In genomic region chr3:122982202-122983185, GRCh38 we compare ENCODE assay signal across 14 cellular contexts. TPM values are rescaled to one million over a fixed set of nuclear protein-coding genes. Genes with fewer than 3 reads are reported as not detected.
A peak's percentile ranks its signal among the peaks of the same experiment; 100 is the strongest.
DNase-seq lines count a peak whose midpoint lies in the region; ATAC-seq and TF ChIP-seq lines count a peak whose summit lies in the region.
"Had no signal": no experiment of that assay in that cellular context is flagged by ENCODE, and none has a peak within 500 bp of the region (broad histone marks: within the 10 kb centered on the region; RNA-seq: fewer than 3 reads in every experiment).

No MANE protein-coding gene starts in this region.

- H2AK5ac ChIP-seq in neuronal stem cell (ENCODE audit: low read depth, low read length): no peak overlapping the region

- no peak overlapping the region for H3K4ac ChIP-seq in neuronal stem cell (ENCODE audit: low read length)

- no peak for ATAC-seq in HG03175 (IDR thresholded peaks at IDR 0.05; ENCODE audit: unreplicated experiment)

- peaks cover 5% of the 10 kb centered on the region; the same call in 1 of the 2 replicates for H4K20me1 ChIP-seq in Karpas-422 (ENCODE audit: insufficient read depth, low read depth, low read length)

- H3K9me3 ChIP-seq in neuronal stem cell (replicated peaks in 1 of 2; ENCODE audit: control insufficient read depth in 2 of 2, insufficient read depth in 1 of 2, low read depth in 1 of 2, low read length in 2 of 2): no peaks in the 10 kb centered on the region
- no peaks in the 10 kb centered on the region for H3K9me3 ChIP-seq in Karpas-422 (ENCODE audit: low read length)
- H3K9me3 ChIP-seq: vagina had no signal

- H2AFZ ChIP-seq in neuronal stem cell (ENCODE audit: low read length): no peak overlapping the region
- H2AFZ ChIP-seq in Karpas-422 (ENCODE audit: low read length): no peak overlapping the region

- H3K23ac ChIP-seq in neuronal stem cell (ENCODE audit: low read depth, low read length, poor library complexity): no peak overlapping the region

- no peak overlapping the region for H2BK15ac ChIP-seq in neuronal stem cell (ENCODE audit: low read length)

- DNase-seq in G401 (ENCODE audit: low spot score) (peak; percentile 74), NCI-H82 (lab: John Stamatoyannopoulos, UW) (peak; percentile 77), globus pallidus (ENCODE audit: low spot score) (peak; percentile 67), neuronal stem cell (ENCODE audit: low spot score) (no peak), Karpas-422 (no peak), GM13977 (ENCODE audit: low spot score) (no peak)
- DNase-seq in stimulated activated CD8-positive, alpha-beta memory T cell treated with anti-CD3 and anti-CD28 coated beads, Interleukin-4, amount 100 ng/mL, for 48 hours: no peak
- DNase-seq: activated CD4-positive, alpha-beta T cell treated with anti-CD3 and anti-CD28 coated beads for 1 hour; DND-41; mesenchymal stem cell; NCI-H2107 had no signal

- H3K27me3 ChIP-seq in neuronal stem cell (ENCODE audit: control insufficient read depth in 3 of 3, insufficient read depth in 3 of 3, low read depth in 1 of 3, low read length in 3 of 3) (no peaks in the 10 kb centered on the region), Karpas-422 (ENCODE audit: low read length) (no peaks in the 10 kb centered on the region)
- H3K27me3 ChIP-seq: vagina had no signal

- no peaks in the 10 kb centered on the region for H3K79me2 ChIP-seq in Karpas-422 (ENCODE audit: low read length)

- H3K4me1 ChIP-seq in neuronal stem cell (ENCODE audit: control insufficient read depth in 2 of 2, insufficient read depth in 1 of 2, low read depth in 1 of 2, low read length in 2 of 2) (peaks cover 40 to 54% of the 10 kb centered on the region in 2 donors), Karpas-422 (ENCODE audit: low read length) (peaks cover 15% of the 10 kb centered on the region)

- whole genome bisulfite sequencing in neuronal stem cell (ENCODE audit: extremely low coverage in 2 of 2, insufficient read length in 2 of 2, insufficient replicate concordance in 1 of 2), 2 donors: no CpG with 5 or more reads among the region's 15 CpGs

- peaks cover 0 to 75% of the 10 kb centered on the region in 2 donors for H3K36me3 ChIP-seq in neuronal stem cell (replicated peaks in 1 of 2; ENCODE audit: control insufficient read depth in 2 of 2, insufficient read depth in 2 of 2, low read length in 2 of 2)
- no peaks in the 10 kb centered on the region for H3K36me3 ChIP-seq in Karpas-422 (ENCODE audit: insufficient read depth, low read length)
- H3K36me3 ChIP-seq: vagina had no signal

- H4K8ac ChIP-seq in neuronal stem cell (ENCODE audit: low read depth, low read length): no peak overlapping the region

- H4K91ac ChIP-seq in neuronal stem cell (ENCODE audit: low read depth, low read length, poor library complexity): no peak overlapping the region

- H3K9ac ChIP-seq in neuronal stem cell (ENCODE audit: low read depth, low read length, poor library complexity) (no peak overlapping the region), Karpas-422 (ENCODE audit: low read length) (no peak overlapping the region)

- H3K4me3 ChIP-seq in neuronal stem cell (ENCODE audit: low read length in 2 of 2) (no peak overlapping the region), Karpas-422 (ENCODE audit: low read length) (no peak overlapping the region)
- H3K4me3 ChIP-seq: vagina had no signal

- no peaks in the 10 kb centered on the region for H3K79me1 ChIP-seq in neuronal stem cell (ENCODE audit: low read depth, low read length)

- in situ Hi-C loops in G401 (cut with HindIII; ENCODE audit: low sequenced_read_pairs) (no loop called here), GM13977 (cut with MboI; ENCODE audit: low pct_unique_long_range_greater_than_20kb, low sequenced_read_pairs, unreplicated experiment) (no loop called here)

- TF ChIP-seq CTCF in GM13977 (IDR thresholded peaks at IDR 0.05; ENCODE audit: extremely low read depth, insufficient read depth, missing control alignments): no peak

- no peak overlapping the region for H2BK120ac ChIP-seq in neuronal stem cell (ENCODE audit: low read depth, low read length)

- H3K4me2 ChIP-seq in neuronal stem cell (ENCODE audit: insufficient read depth, low read length, poor library complexity, severe bottlenecking) (no peak overlapping the region), Karpas-422 (ENCODE audit: low read depth, low read length, poor library complexity, severe bottlenecking) (no peak overlapping the region)

- H3K27ac ChIP-seq in neuronal stem cell (replicated peaks; ENCODE audit: low read length) (peak overlapping the region; percentile 9), Karpas-422 (ENCODE audit: low read length) (no peak overlapping the region)
- H3K27ac ChIP-seq: vagina had no signal

- no peak overlapping the region for H2BK12ac ChIP-seq in neuronal stem cell (ENCODE audit: low read length)

- peak overlapping the region; percentile 24 for H3K18ac ChIP-seq in neuronal stem cell (ENCODE audit: low read length)

- peak overlapping the region; percentile 62 for H2BK5ac ChIP-seq in neuronal stem cell (ENCODE audit: low read length)

- no peaks in the 10 kb centered on the region for H3K9me2 ChIP-seq in Karpas-422 (replicated peaks; ENCODE audit: insufficient read depth, low read length)

- no peak overlapping the region for H3K14ac ChIP-seq in neuronal stem cell (ENCODE audit: low read length)

RNA-seq across cellular contexts. Expression of gene SEMA5B, which starts 45.1 kb away (rescaled TPM):
- 0.03 TPM in 1 of 2 replicates, not detected in the other for total RNA-seq in G401 (2014; rRNA removed; shearing (Covaris generic))
- polyA plus RNA-seq in neuronal stem cell (2013, experiment 1 of 2): 19.4 TPM
- 18.9 TPM for polyA plus RNA-seq in neuronal stem cell (2013, experiment 2 of 2)
- not detected in 2 replicates for total RNA-seq in Karpas-422 (2014; rRNA removed; shearing (Covaris generic); ENCODE audit: low replicate concordance)
- total RNA-seq: activated T-helper 1 cell treated with anti-CD3 and anti-CD28 coated beads, Interleukin-12 subunit alpha, Interleukin-12 subunit beta, Interleukin-2, Interleukin-4 antibody, amounts not matched to agents 30 ng/mL and 10 ng/mL and 1 ng/mL, durations not matched to agents 14 hours and 24 hours and 36 hours had no signal

Comparison
In these comparisons a context has a peak if more than half of its experiments do, and no peak if none do; other contexts are left out.
1. DNase-seq: peak in G401 (single experiment), NCI-H82 (single experiment) and globus pallidus (single experiment); none in neuronal stem cell (single experiment), Karpas-422 (single experiment), stimulated activated CD8-positive, alpha-beta memory T cell treated with anti-CD3 and anti-CD28 coated beads, Interleukin-4, amount 100 ng/mL, for 48 hours (single experiment) and GM13977 (single experiment).